Comparison of ENCODE assay signal across 22 cellular contexts in the genomic region with DNA sequence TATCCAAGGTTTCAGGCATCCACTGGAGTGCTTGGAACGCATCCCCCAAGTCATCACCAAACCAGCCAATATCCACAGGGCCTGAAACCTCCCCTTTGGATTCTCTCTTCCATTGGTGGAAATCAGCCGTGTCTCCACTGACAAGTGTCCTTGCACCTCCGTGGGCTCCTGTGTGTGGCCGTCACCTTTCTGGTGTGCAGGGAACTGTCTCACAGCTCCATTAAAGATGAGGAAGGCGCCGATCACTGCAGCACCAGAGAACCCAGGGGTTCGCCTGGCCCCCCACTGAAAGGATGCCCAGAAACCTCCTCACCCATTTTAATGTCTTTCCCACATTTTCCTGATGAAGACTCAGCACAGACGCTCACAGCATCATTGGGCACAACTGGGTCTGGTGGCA. TPM values are rescaled to one million over a fixed set of nuclear protein-coding genes. Genes with fewer than 3 reads are reported as not detected.
DNase-seq lines count a peak whose midpoint lies in the region; ATAC-seq and TF ChIP-seq lines count a peak whose summit lies in the region.
"Had no signal": no experiment of that assay in that cellular context is flagged by ENCODE, and none has a peak within 500 bp of the region (broad histone marks: within the 10 kb centered on the region; RNA-seq: fewer than 3 reads in every experiment).

No MANE protein-coding gene starts in this region.

- no peaks in the 10 kb centered on the region for H3K9me3 Mint-ChIP-seq in activated CD8-positive, alpha-beta memory T cell treated with anti-CD3 and anti-CD28 coated beads, Interleukin-2, amount 10 ng/mL, durations not matched to agents 7 days and 5 days (ENCODE audit: low read depth)
- H3K9me3 Mint-ChIP-seq: CD4-positive, CD25-positive, alpha-beta regulatory T cell had no signal

- peaks cover 15% of the 10 kb centered on the region for H3K27me3 Mint-ChIP-seq in activated CD8-positive, alpha-beta memory T cell treated with anti-CD3 and anti-CD28 coated beads, Interleukin-2, amount 10 ng/mL, durations not matched to agents 7 days and 5 days

- no peaks in the 10 kb centered on the region for H3K9me3 ChIP-seq in Peyer's patch
- no peaks in the 10 kb centered on the region for H3K9me3 ChIP-seq in spleen
- H3K9me3 ChIP-seq: BE2C, Caco-2, HAP-1 had no signal

- WGBS in spleen, 5 donors = 80 to 95% (median 88%) methylated on average over 7 to 8 of the region's 8 CpGs

- no peak overlapping the region for H3K27ac ChIP-seq in Peyer's patch
- H3K27ac ChIP-seq in spleen = no peak overlapping the region
- H3K27ac ChIP-seq: GM23248 had no signal

- peak; percentile 19 for DNase-seq in activated CD8-positive, alpha-beta memory T cell treated with anti-CD3 and anti-CD28 coated beads for 24 hours
- DNase-seq in activated CD8-positive, alpha-beta memory T cell treated with anti-CD3 and anti-CD28 coated beads, Interleukin-2, amount 10 ng/mL, durations not matched to agents 7 days and 5 days = no peak
- peak in 2 of 3 donors; percentile 22 to 34 for DNase-seq in Peyer's patch
- peak; percentile 35 for DNase-seq in islet precursor cell
- peak; percentile 54 for DNase-seq in spleen
- no peak for DNase-seq in NOMO-1 (lab: John Stamatoyannopoulos, UW; ENCODE audit: unreplicated experiment in 2 of 2)
- no peak for DNase-seq in epidermal melanocyte (ENCODE audit: insufficient read length, low spot score)
- DNase-seq: CD4-positive, CD25-positive, alpha-beta regulatory T cell; DMS153; GF-D8; GM23248; IMR-90; NCI-H1417; NCI-H187; NCI-H2107; NCI-H510A; NCI-H774; OCI-M1 had no signal

- no peak overlapping the region for H3K4me3 ChIP-seq in Peyer's patch
- no peak overlapping the region for H3K4me3 ChIP-seq in spleen
- H3K4me3 ChIP-seq: GM12878, GM23248, HAP-1 had no signal

- intact Hi-C loops in spleen (cut with DNase I; ENCODE audit: low total_unique reads) = no loop called here

- no peak for TF ChIP-seq POLR2A in Peyer's patch (IDR thresholded peaks at IDR 0.05)
- no peak for TF ChIP-seq POLR2A in spleen (IDR thresholded peaks at IDR 0.05)

- H3K4me1 ChIP-seq in Peyer's patch (no peaks in the 10 kb centered on the region), spleen (no peaks in the 10 kb centered on the region)
- H3K4me1 ChIP-seq: BE2C, HAP-1 had no signal

- no peak overlapping the region for H3K27ac Mint-ChIP-seq in activated CD8-positive, alpha-beta memory T cell treated with anti-CD3 and anti-CD28 coated beads, Interleukin-2, amount 10 ng/mL, durations not matched to agents 7 days and 5 days

- ATAC-seq in activated CD8-positive, alpha-beta memory T cell treated with anti-CD3 and anti-CD28 coated beads, Interleukin-2, amount 10 ng/mL, durations not matched to agents 7 days and 5 days = no peak
- ATAC-seq: GM12878 had no signal

- H3K36me3 Mint-ChIP-seq in activated CD8-positive, alpha-beta memory T cell treated with anti-CD3 and anti-CD28 coated beads, Interleukin-2, amount 10 ng/mL, durations not matched to agents 7 days and 5 days = no peaks in the 10 kb centered on the region
- H3K36me3 Mint-ChIP-seq: CD4-positive, CD25-positive, alpha-beta regulatory T cell had no signal

- H3K27me3 ChIP-seq in Peyer's patch (no peaks in the 10 kb centered on the region), spleen (replicated peaks in 1 of 7) (no peaks in the 10 kb centered on the region)
- H3K27me3 ChIP-seq: BE2C had no signal

- no peak overlapping the region for H3K4me3 Mint-ChIP-seq in activated CD8-positive, alpha-beta memory T cell treated with anti-CD3 and anti-CD28 coated beads, Interleukin-2, amount 10 ng/mL, durations not matched to agents 7 days and 5 days
- H3K4me3 Mint-ChIP-seq: CD4-positive, CD25-positive, alpha-beta regulatory T cell had no signal

- H3K36me3 ChIP-seq in Peyer's patch = no peaks in the 10 kb centered on the region
- H3K36me3 ChIP-seq in spleen = no peaks in the 10 kb centered on the region
- H3K36me3 ChIP-seq: BE2C, HAP-1 had no signal

- CTCF ChIA-PET in activated CD8-positive, alpha-beta memory T cell treated with anti-CD3 and anti-CD28 coated beads, Interleukin-2, amount 10 ng/mL, durations not matched to agents 7 days and 5 days (lab: Charles Lee) = interaction anchor here (2.6 kb wide), 1 partner anchor 13 kb away, joined by 7 read pairs; no protein-coding TSS in a partner anchor

- no peaks in the 10 kb centered on the region for H3K4me1 Mint-ChIP-seq in activated CD8-positive, alpha-beta memory T cell treated with anti-CD3 and anti-CD28 coated beads, Interleukin-2, amount 10 ng/mL, durations not matched to agents 7 days and 5 days
- H3K4me1 Mint-ChIP-seq: CD4-positive, CD25-positive, alpha-beta regulatory T cell had no signal

- TF ChIP-seq CTCF in Peyer's patch (IDR thresholded peaks at IDR 0.05) (no peak), spleen (IDR thresholded peaks at IDR 0.05 in 8 of 11, conservative IDR thresholded peaks at IDR 0.05 in 3 of 11) (no peak)

RNA-seq across cellular contexts. Expression of a gene that starts 17.8 kb away (rescaled TPM):
- 10 to 100 TPM; 42.9 to 49.9 TPM for total RNA-seq in activated CD8-positive, alpha-beta memory T cell treated with anti-CD3 and anti-CD28 coated beads, Interleukin-2, amount 10 ng/mL, durations not matched to agents 7 days and 5 days
- total RNA-seq in Peyer's patch (100 to 1,000 TPM in 3 of 4 donors, 10 to 100 TPM in 1; 73.4 to 170 (median 117) TPM), spleen (10 to 100 TPM; 14.7 to 51.2 (median 38.5) TPM)
- 10 to 100 TPM; 15.3 to 26.5 (median 21.8) TPM for polyA plus RNA-seq in spleen

Comparison
In these comparisons a context has a peak if more than half of its experiments do, and no peak if none do; other contexts are left out.
1. DNase-seq: peak in activated CD8-positive, alpha-beta memory T cell treated with anti-CD3 and anti-CD28 coated beads for 24 hours (single experiment), Peyer's patch (2 of 3), islet precursor cell (single experiment) and spleen (single experiment); none in activated CD8-positive, alpha-beta memory T cell treated with anti-CD3 and anti-CD28 coated beads, Interleukin-2, amount 10 ng/mL, durations not matched to agents 7 days and 5 days (single experiment), NOMO-1 (0 of 2) and epidermal melanocyte (single experiment).